Comparison of ENCODE assay signal across 26 cellular contexts in genomic region chr16:80982646-80983045, GRCh38.
"Had no signal": no experiment of that assay in that cellular context is flagged by ENCODE, and none has a peak within 500 bp of the region (broad histone marks: within the 10 kb centered on the region; RNA-seq: fewer than 3 reads in every experiment).

No MANE protein-coding gene starts in this region.

- H3K36me3 ChIP-seq: colonic mucosa, WERI-Rb-1 had no signal

- H3K9me3 Mint-ChIP-seq: activated CD4-positive, alpha-beta memory T cell treated with anti-CD3 and anti-CD28 coated beads, Interleukin-2, amount 10 ng/mL, durations not matched to agents 7 days and 5 days; activated naive CD4-positive, alpha-beta T cell treated with anti-CD3 and anti-CD28 coated beads for 36 hours; activated T-helper 17 cell treated with anti-CD3 and anti-CD28 coated beads, Interleukin-2, amount 50 U/mL, for 72 hours had no signal

- H3K4me1 ChIP-seq: SJCRH30 had no signal

- H3K4me2 ChIP-seq: SK-N-SH had no signal

- ATAC-seq: activated CD4-positive, alpha-beta T cell treated with anti-CD3 and anti-CD28 coated beads for 36 hours; activated T-helper 17 cell treated with anti-CD3 and anti-CD28 coated beads, Interleukin-2, amount 50 U/mL, for 72 hours had no signal

- H3K9ac ChIP-seq: SK-N-SH had no signal

- H3K4me3 ChIP-seq: colonic mucosa, Peyer's patch, SJCRH30 had no signal

- H3K27ac ChIP-seq: colonic mucosa, Peyer's patch, RWPE1, SJCRH30, WERI-Rb-1 had no signal

- H3K27me3 Mint-ChIP-seq: activated CD4-positive, alpha-beta memory T cell treated with anti-CD3 and anti-CD28 coated beads, Interleukin-2, amount 10 ng/mL, durations not matched to agents 7 days and 5 days; activated CD4-positive, alpha-beta T cell treated with anti-CD3 and anti-CD28 coated beads for 36 hours; activated naive CD8-positive, alpha-beta T cell; activated T-helper 17 cell treated with anti-CD3 and anti-CD28 coated beads, Interleukin-2, amount 50 U/mL, for 72 hours had no signal

- H3K27ac Mint-ChIP-seq: activated CD4-positive, alpha-beta memory T cell treated with anti-CD3 and anti-CD28 coated beads, Interleukin-2, amount 10 ng/mL, durations not matched to agents 7 days and 5 days; activated CD4-positive, alpha-beta T cell treated with anti-CD3 and anti-CD28 coated beads for 36 hours; activated naive CD4-positive, alpha-beta T cell treated with anti-CD3 and anti-CD28 coated beads for 36 hours; activated naive CD8-positive, alpha-beta T cell; activated T-helper 17 cell treated with anti-CD3 and anti-CD28 coated beads, Interleukin-2, amount 50 U/mL, for 72 hours had no signal

- H3K27me3 ChIP-seq: colonic mucosa, Peyer's patch, SJCRH30 had no signal

- DNase-seq: activated CD4-positive, alpha-beta memory T cell treated with anti-CD3 and anti-CD28 coated beads, Interleukin-2, amount 10 ng/mL, durations not matched to agents 7 days and 5 days; activated CD4-positive, alpha-beta T cell treated with anti-CD3 and anti-CD28 coated beads for 36 hours; activated CD4-positive, alpha-beta T cell treated with anti-CD3 and anti-CD28 coated beads, Interleukin-2, amount 50 U/mL, for 1 hour; activated gamma-delta T cell; activated naive CD4-positive, alpha-beta T cell treated with anti-CD3 and anti-CD28 coated beads for 36 hours; activated T-cell treated with anti-CD3 and anti-CD28 coated beads for 4 hours; activated T-cell treated with anti-CD3 and anti-CD28 coated beads, Interleukin-2, amount 50 U/mL, for 48 hours; cerebellar nuclear complex; colonic mucosa; KG1; NCI-H1048; NCI-H1694; NCI-H2029; NCI-H2171 treated with DMSO at 0.1 percent for 48 hours; NCI-H510A treated with DMSO at 0.1 percent for 48 hours; NCI-H774; NK-92 treated with Interleukin-12 subunit alpha and Interleukin-12 subunit beta, amount 100 ng/mL, for 24 hours; Peyer's patch; Right ventricle myocardium superior; SJCRH30; SK-N-SH; T-helper 1 cell; WERI-Rb-1 had no signal

- H3K4me3 Mint-ChIP-seq: activated CD4-positive, alpha-beta memory T cell treated with anti-CD3 and anti-CD28 coated beads, Interleukin-2, amount 10 ng/mL, durations not matched to agents 7 days and 5 days; activated CD4-positive, alpha-beta T cell treated with anti-CD3 and anti-CD28 coated beads for 36 hours; activated naive CD4-positive, alpha-beta T cell treated with anti-CD3 and anti-CD28 coated beads for 36 hours; activated naive CD8-positive, alpha-beta T cell; activated T-helper 17 cell treated with anti-CD3 and anti-CD28 coated beads, Interleukin-2, amount 50 U/mL, for 72 hours had no signal

- H3K9me3 ChIP-seq: colonic mucosa, Peyer's patch, SJCRH30, SK-N-SH had no signal
